ENCODE assay signal across 1 cellular context in the genomic region with DNA sequence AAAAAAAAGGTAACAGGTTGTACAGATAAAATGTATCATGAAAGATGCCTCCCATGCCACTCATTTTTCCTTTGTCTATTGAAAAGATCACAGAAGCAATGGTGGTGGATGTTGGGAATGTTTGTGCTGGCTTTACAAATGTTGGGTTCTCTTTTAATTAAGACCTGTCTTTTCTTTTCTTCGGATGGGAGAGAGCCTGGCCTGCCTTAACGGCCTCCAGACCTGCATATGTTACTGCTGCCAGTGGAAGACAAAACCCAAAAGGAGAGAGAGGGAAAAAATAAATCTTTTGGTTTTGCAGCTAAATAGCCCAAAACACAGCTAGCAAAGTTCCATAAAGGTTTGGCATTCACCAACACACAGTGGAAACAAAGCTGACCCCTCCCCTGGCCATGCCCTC.
TF ChIP-seq lines count a peak whose summit lies in the region.

No MANE protein-coding gene starts in this region.

TF ChIP-seq in GM23338, 12 proteins besides CTCF, POLR2A, EP300 and RAD21 (continued from another document):
- TF ChIP-seq, protein P1, sequence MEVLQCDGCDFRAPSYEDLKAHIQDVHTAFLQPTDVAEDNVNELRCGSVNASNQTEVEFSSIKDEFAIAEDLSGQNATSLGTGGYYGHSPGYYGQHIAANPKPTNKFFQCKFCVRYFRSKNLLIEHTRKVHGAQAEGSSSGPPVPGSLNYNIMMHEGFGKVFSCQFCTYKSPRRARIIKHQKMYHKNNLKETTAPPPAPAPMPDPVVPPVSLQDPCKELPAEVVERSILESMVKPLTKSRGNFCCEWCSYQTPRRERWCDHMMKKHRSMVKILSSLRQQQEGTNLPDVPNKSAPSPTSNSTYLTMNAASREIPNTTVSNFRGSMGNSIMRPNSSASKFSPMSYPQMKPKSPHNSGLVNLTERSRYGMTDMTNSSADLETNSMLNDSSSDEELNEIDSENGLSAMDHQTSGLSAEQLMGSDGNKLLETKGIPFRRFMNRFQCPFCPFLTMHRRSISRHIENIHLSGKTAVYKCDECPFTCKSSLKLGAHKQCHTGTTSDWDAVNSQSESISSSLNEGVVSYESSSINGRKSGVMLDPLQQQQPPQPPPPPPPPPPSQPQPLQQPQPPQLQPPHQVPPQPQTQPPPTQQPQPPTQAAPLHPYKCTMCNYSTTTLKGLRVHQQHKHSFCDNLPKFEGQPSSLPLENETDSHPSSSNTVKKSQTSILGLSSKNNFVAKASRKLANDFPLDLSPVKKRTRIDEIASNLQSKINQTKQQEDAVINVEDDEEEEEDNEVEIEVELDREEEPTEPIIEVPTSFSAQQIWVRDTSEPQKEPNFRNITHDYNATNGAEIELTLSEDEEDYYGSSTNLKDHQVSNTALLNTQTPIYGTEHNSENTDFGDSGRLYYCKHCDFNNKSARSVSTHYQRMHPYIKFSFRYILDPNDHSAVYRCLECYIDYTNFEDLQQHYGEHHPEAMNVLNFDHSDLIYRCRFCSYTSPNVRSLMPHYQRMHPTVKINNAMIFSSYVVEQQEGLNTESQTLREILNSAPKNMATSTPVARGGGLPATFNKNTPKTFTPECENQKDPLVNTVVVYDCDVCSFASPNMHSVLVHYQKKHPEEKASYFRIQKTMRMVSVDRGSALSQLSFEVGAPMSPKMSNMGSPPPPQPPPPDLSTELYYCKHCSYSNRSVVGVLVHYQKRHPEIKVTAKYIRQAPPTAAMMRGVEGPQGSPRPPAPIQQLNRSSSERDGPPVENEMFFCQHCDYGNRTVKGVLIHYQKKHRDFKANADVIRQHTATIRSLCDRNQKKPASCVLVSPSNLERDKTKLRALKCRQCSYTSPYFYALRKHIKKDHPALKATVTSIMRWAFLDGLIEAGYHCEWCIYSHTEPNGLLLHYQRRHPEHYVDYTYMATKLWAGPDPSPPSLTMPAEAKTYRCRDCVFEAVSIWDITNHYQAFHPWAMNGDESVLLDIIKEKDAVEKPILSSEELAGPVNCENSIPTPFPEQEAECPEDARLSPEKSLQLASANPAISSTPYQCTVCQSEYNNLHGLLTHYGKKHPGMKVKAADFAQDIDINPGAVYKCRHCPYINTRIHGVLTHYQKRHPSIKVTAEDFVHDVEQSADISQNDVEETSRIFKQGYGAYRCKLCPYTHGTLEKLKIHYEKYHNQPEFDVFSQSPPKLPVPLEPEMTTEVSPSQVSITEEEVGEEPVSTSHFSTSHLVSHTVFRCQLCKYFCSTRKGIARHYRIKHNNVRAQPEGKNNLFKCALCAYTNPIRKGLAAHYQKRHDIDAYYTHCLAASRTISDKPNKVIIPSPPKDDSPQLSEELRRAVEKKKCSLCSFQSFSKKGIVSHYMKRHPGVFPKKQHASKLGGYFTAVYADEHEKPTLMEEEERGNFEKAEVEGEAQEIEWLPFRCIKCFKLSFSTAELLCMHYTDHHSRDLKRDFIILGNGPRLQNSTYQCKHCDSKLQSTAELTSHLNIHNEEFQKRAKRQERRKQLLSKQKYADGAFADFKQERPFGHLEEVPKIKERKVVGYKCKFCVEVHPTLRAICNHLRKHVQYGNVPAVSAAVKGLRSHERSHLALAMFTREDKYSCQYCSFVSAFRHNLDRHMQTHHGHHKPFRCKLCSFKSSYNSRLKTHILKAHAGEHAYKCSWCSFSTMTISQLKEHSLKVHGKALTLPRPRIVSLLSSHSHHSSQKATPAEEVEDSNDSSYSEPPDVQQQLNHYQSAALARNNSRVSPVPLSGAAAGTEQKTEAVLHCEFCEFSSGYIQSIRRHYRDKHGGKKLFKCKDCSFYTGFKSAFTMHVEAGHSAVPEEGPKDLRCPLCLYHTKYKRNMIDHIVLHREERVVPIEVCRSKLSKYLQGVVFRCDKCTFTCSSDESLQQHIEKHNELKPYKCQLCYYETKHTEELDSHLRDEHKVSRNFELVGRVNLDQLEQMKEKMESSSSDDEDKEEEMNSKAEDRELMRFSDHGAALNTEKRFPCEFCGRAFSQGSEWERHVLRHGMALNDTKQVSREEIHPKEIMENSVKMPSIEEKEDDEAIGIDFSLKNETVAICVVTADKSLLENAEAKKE (CRISPR knock-in tag; IDR thresholded peaks at IDR 0.05), result no peak
